Comparison of ENCODE assay signal across 10 cellular contexts in the genomic region with DNA sequence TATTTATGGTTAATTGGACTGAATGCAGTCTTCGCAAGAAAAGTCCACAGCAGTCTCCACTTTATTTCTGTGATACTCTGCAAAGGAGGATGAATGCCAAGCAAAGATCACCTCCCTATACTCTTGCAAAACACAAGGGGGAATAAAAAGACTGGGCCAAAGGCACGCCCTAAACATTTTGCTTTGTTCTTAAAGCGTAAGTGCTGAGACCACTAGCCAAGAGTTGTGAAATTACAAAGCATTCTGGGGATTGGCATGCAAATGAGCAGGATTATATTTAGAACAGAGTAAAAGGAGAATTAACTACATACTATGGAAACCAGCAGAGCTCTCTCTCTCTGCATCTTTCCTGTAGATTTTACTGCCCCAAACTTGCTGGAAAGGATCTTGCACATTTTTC. TPM values are rescaled to one million over a fixed set of nuclear protein-coding genes. Genes with fewer than 3 reads are reported as not detected.
DNase-seq lines count a peak whose midpoint lies in the region; ATAC-seq, FAIRE-seq and TF ChIP-seq lines count a peak whose summit lies in the region.
"Had no signal": no experiment of that assay in that cellular context is flagged by ENCODE, and none has a peak within 500 bp of the region (broad histone marks: within the 10 kb centered on the region; RNA-seq: fewer than 3 reads in every experiment).

No MANE protein-coding gene starts in this region.

- no peak for ATAC-seq in GM18909 (IDR thresholded peaks at IDR 0.05; ENCODE audit: poor library complexity, unreplicated experiment)

- intact Hi-C loops in ascending aorta (cut with DNase I): loop anchor here (2.0 kb wide), 1 partner anchor 29 kb away; no protein-coding TSS in a partner anchor

- FAIRE-seq in H54 (lab: Jason Lieb, UNC): no peak
- FAIRE-seq: colon had no signal

- TF ChIP-seq CTCF in HFFc6 (IDR thresholded peaks at IDR 0.05): no peak; the same call in 1 of the 2 replicates
- TF ChIP-seq CTCF in ascending aorta (IDR thresholded peaks at IDR 0.05): peak in 1 of 3 experiments; percentile 7

- H3K9me3 ChIP-seq in CD8-positive, alpha-beta memory T cell (ENCODE audit: low read length): no peaks in the 10 kb centered on the region
- H3K9me3 ChIP-seq in ascending aorta: no peaks in the 10 kb centered on the region
- no peaks in the 10 kb centered on the region for H3K9me3 ChIP-seq in muscle layer of duodenum (ENCODE audit: control insufficient read depth in 1 of 2, low read length in 2 of 2)

- no peak overlapping the region for H3K27ac Mint-ChIP-seq in CD8-positive, alpha-beta memory T cell
- peak overlapping the region; percentile 90 for H3K27ac Mint-ChIP-seq in HFFc6

- no peaks in the 10 kb centered on the region for H3K36me3 Mint-ChIP-seq in CD8-positive, alpha-beta memory T cell
- H3K36me3 Mint-ChIP-seq in HFFc6 (ENCODE audit: low read depth): peaks cover 2% of the 10 kb centered on the region

- H3K27me3 ChIP-seq in CD8-positive, alpha-beta memory T cell (ENCODE audit: insufficient read depth, low read length, poor library complexity, severe bottlenecking): peaks cover 12% of the 10 kb centered on the region
- no peaks in the 10 kb centered on the region for H3K27me3 ChIP-seq in ascending aorta
- peaks cover 5% of the 10 kb centered on the region for H3K27me3 ChIP-seq in muscle layer of duodenum (ENCODE audit: low read depth, low read length)

- H3K4me1 Mint-ChIP-seq in CD8-positive, alpha-beta memory T cell: peaks cover 11 to 27% (median 23%) of the 10 kb centered on the region in 3 donors
- H3K4me1 Mint-ChIP-seq in HFFc6 (ENCODE audit: low read depth): peaks cover 62% of the 10 kb centered on the region

- no peak for DNase-seq in CD8-positive, alpha-beta memory T cell
- peak; percentile 39 for DNase-seq in HFFc6
- DNase-seq in ascending aorta (ENCODE audit: low spot score in 2 of 2): peak in 1 of 2 donors; percentile 80
- no peak for DNase-seq in HuH-7.5 (ENCODE audit: low spot score)
- no peak for DNase-seq in H54 (ENCODE audit: insufficient read length, low spot score)
- DNase-seq in ecto neural progenitor cell (ENCODE audit: low spot score): no peak
- DNase-seq: NCI-H2171 treated with DMSO at 0.1 percent for 48 hours had no signal

- H3K4me1 ChIP-seq in CD8-positive, alpha-beta memory T cell (ENCODE audit: insufficient read depth, low read length): no peaks in the 10 kb centered on the region
- H3K4me1 ChIP-seq in ascending aorta: peaks cover 0 to 33% of the 10 kb centered on the region in 2 donors
- peaks cover 9 to 39% of the 10 kb centered on the region in 2 donors for H3K4me1 ChIP-seq in muscle layer of duodenum (ENCODE audit: control insufficient read depth in 1 of 2, insufficient read depth in 2 of 2, low read length in 2 of 2)

- H3K36me3 ChIP-seq in CD8-positive, alpha-beta memory T cell (ENCODE audit: insufficient read depth, low read length): no peaks in the 10 kb centered on the region
- no peaks in the 10 kb centered on the region for H3K36me3 ChIP-seq in ascending aorta
- no peaks in the 10 kb centered on the region for H3K36me3 ChIP-seq in muscle layer of duodenum (ENCODE audit: control insufficient read depth in 1 of 2, insufficient read depth in 2 of 2, low read length in 2 of 2)

- CTCF ChIA-PET in CD8-positive, alpha-beta memory T cell (lab: Charles Lee): no interaction called here

- H3K27me3 Mint-ChIP-seq in CD8-positive, alpha-beta memory T cell: peaks cover 54 to 78% of the 10 kb centered on the region in 2 donors
- no peaks in the 10 kb centered on the region; the same call in 1 of the 2 replicates for H3K27me3 Mint-ChIP-seq in HFFc6 (ENCODE audit: insufficient read depth)

- H3K4me3 Mint-ChIP-seq in CD8-positive, alpha-beta memory T cell: peak overlapping the region in 4 of 7 donors; percentile 10 to 84 (median 75)
- H3K4me3 Mint-ChIP-seq in HFFc6: peak overlapping the region; percentile 92

- no peak overlapping the region for H3K4me3 ChIP-seq in CD8-positive, alpha-beta memory T cell (ENCODE audit: low read length)
- peak overlapping the region; percentile 75 to 87 for H3K4me3 ChIP-seq in ascending aorta
- H3K4me3 ChIP-seq in muscle layer of duodenum (ENCODE audit: low read depth in 1 of 2, low read length in 2 of 2): peak overlapping the region in 1 of 2 donors; percentile 89

- POLR2A ChIA-PET in CD8-positive, alpha-beta memory T cell (lab: Charles Lee): no interaction called here

- peaks cover 0 to 2% (median 0%) of the 10 kb centered on the region in 5 donors for H3K9me3 Mint-ChIP-seq in CD8-positive, alpha-beta memory T cell
- peaks cover 2% of the 10 kb centered on the region for H3K9me3 Mint-ChIP-seq in HFFc6

- TF ChIP-seq POLR2A in H54 (IDR thresholded peaks at IDR 0.05; ENCODE audit: low read depth, low read length): no peak

- H3K27ac ChIP-seq in CD8-positive, alpha-beta memory T cell (ENCODE audit: low read depth, low read length): no peak overlapping the region
- H3K27ac ChIP-seq in ascending aorta (peak overlapping the region; percentile 92 to 96), muscle layer of duodenum (ENCODE audit: low read length) (peak overlapping the region; percentile 89)

RNA-seq across cellular contexts. Expression of gene DPYSL3, which starts 54.5 kb away (rescaled TPM):
- total RNA-seq in CD8-positive, alpha-beta memory T cell: under 1 TPM; 0.13 to 0.35 TPM
- not detected for polyA plus RNA-seq in CD8-positive, alpha-beta memory T cell
- total RNA-seq in HFFc6 (2021; fragmentation: NEBNext Ultra II Directional; extraction: Animal tissue kit (Norgen Biotek cat#: 25700)): 10 to 100 TPM; 41.9 to 57.7 (median 55.3) TPM
- 110 TPM for total RNA-seq in ascending aorta

Comparison
In these comparisons a context has a peak if more than half of its experiments do, and no peak if none do; other contexts are left out.
1. RNA of gene DPYSL3, which starts 54.5 kb away (total RNA-seq): 110 TPM in ascending aorta (single experiment) and 41.9 to 57.7 TPM in HFFc6; 0.13 to 0.35 TPM in CD8-positive, alpha-beta memory T cell; every median in the first group is over 10 times any median in the second.